9 cellular contexts compared by ENCODE assay signal in the genomic region with DNA sequence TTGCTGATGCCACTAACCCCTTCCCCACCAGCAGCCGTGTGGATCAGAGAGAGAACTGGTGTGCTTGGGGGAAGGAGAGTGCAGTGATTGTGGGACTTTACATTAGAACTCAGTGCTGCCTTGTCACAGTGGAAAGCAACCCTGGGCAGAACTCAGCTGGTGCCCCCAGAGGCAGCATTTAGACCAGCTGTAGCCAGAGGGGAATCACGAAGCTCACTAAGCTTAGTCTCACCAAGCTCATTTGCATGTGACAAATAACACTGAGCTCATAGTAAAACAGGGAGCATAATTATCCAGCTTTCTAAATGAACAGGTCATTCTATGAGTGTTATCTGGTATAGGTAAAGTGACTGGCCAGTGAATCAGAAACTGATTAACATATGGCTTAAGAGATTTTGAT. TPM values are rescaled to one million over a fixed set of nuclear protein-coding genes. Genes with fewer than 3 reads are reported as not detected.
DNase-seq lines count a peak whose midpoint lies in the region; ATAC-seq and TF ChIP-seq lines count a peak whose summit lies in the region.
"Had no signal": no experiment of that assay in that cellular context is flagged by ENCODE, and none has a peak within 500 bp of the region (broad histone marks: within the 10 kb centered on the region; RNA-seq: fewer than 3 reads in every experiment).

No MANE protein-coding gene starts in this region.

- peak; percentile 32 for TF ChIP-seq CTCF in activated CD8-positive, alpha-beta T cell treated with anti-CD3 and anti-CD28 coated beads for 36 hours (IDR thresholded peaks at IDR 0.05)
- no peak for TF ChIP-seq CTCF in HEK293 (tag by site-specific recombination; IDR thresholded peaks at IDR 0.05)

- POLR2A ChIA-PET in activated CD8-positive, alpha-beta T cell treated with anti-CD3 and anti-CD28 coated beads for 36 hours (lab: Charles Lee): interaction anchor here (2.2 to 2.3 kb wide), 2 partner anchors 10 to 22 kb away, joined by 6 to 10 read pairs; a partner anchor contains a TSS
- POLR2A ChIA-PET in activated CD8-positive, alpha-beta T cell treated with anti-CD3 and anti-CD28 coated beads, Interleukin-2, amount 10 ng/mL, durations not matched to agents 7 days and 5 days (lab: Charles Lee): interaction anchor here (1.1 to 2.0 kb wide), 3 partner anchors 10 to 298 kb away, joined by 5 to 9 read pairs (median 6); a partner anchor contains a TSS
- POLR2A ChIA-PET in HEK293 (lab: Yijun Ruan, JAX): interaction anchor here (0.6 to 1.2 kb wide), 2 partner anchors 10 to 120 kb away, joined by 4 to 5 read pairs; a partner anchor contains a TSS

- CTCF ChIA-PET in activated CD8-positive, alpha-beta T cell treated with anti-CD3 and anti-CD28 coated beads for 36 hours (lab: Charles Lee): interaction anchor here (0.8 to 2.6 kb wide), 9 partner anchors 9 to 211 kb away, joined by 3 to 26 read pairs (median 6); a partner anchor contains a TSS
- CTCF ChIA-PET in activated CD8-positive, alpha-beta T cell treated with anti-CD3 and anti-CD28 coated beads, Interleukin-2, amount 10 ng/mL, durations not matched to agents 7 days and 5 days (lab: Charles Lee): interaction anchor here (0.9 to 3.3 kb wide), 11 partner anchors 8 to 220 kb away, joined by 3 to 26 read pairs (median 8); a partner anchor contains a TSS
- CTCF ChIA-PET in HEK293 (lab: Yijun Ruan, JAX): interaction anchor here (0.7 to 1.4 kb wide), 5 partner anchors 25 to 1233 kb away, joined by 3 to 7 read pairs (median 4); no protein-coding TSS in a partner anchor

- H3K4me1 Mint-ChIP-seq in activated CD8-positive, alpha-beta T cell treated with anti-CD3 and anti-CD28 coated beads for 36 hours (ENCODE audit: low read depth): peaks cover 13% of the 10 kb centered on the region
- H3K4me1 Mint-ChIP-seq in activated CD8-positive, alpha-beta T cell treated with anti-CD3 and anti-CD28 coated beads, Interleukin-2, amount 10 ng/mL, durations not matched to agents 7 days and 5 days (ENCODE audit: low read depth): peaks cover 5% of the 10 kb centered on the region
- H3K4me1 Mint-ChIP-seq in stimulated activated effector memory CD8-positive, alpha-beta T cell treated with anti-CD3 and anti-CD28 coated beads, Interleukin-12 subunit alpha, Interleukin-12 subunit beta, amount 100 ng/mL, for 72 hours: peaks cover 11% of the 10 kb centered on the region

- no peak overlapping the region for H3K4me3 Mint-ChIP-seq in activated CD8-positive, alpha-beta T cell treated with anti-CD3 and anti-CD28 coated beads for 36 hours
- H3K4me3 Mint-ChIP-seq in activated CD8-positive, alpha-beta T cell treated with anti-CD3 and anti-CD28 coated beads, Interleukin-2, amount 10 ng/mL, durations not matched to agents 7 days and 5 days: no peak overlapping the region
- no peak overlapping the region for H3K4me3 Mint-ChIP-seq in stimulated activated effector memory CD8-positive, alpha-beta T cell treated with anti-CD3 and anti-CD28 coated beads, Interleukin-12 subunit alpha, Interleukin-12 subunit beta, amount 100 ng/mL, for 72 hours

- intact Hi-C loops in activated CD8-positive, alpha-beta T cell treated with anti-CD3 and anti-CD28 coated beads for 36 hours (cut with micrococcal nuclease): no loop called here

- H3K36me3 ChIP-seq in HEK293 (ENCODE audit: control insufficient read depth in 2 of 2, insufficient read depth in 1 of 2, low read length in 2 of 2): no peaks in the 10 kb centered on the region

- no peaks in the 10 kb centered on the region for H3K9me3 ChIP-seq in HEK293 (ENCODE audit: control insufficient read depth, insufficient read depth, low read depth, low read length)

- no peaks in the 10 kb centered on the region for H3K27me3 Mint-ChIP-seq in activated CD8-positive, alpha-beta T cell treated with anti-CD3 and anti-CD28 coated beads for 36 hours
- H3K27me3 Mint-ChIP-seq in activated CD8-positive, alpha-beta T cell treated with anti-CD3 and anti-CD28 coated beads, Interleukin-2, amount 10 ng/mL, durations not matched to agents 7 days and 5 days (ENCODE audit: low read depth): no peaks in the 10 kb centered on the region

- peak; percentile 68 for DNase-seq in activated CD8-positive, alpha-beta T cell treated with anti-CD3 and anti-CD28 coated beads for 36 hours
- DNase-seq in activated CD8-positive, alpha-beta T cell treated with anti-CD3 and anti-CD28 coated beads, Interleukin-2, amount 10 ng/mL, durations not matched to agents 7 days and 5 days: no peak
- DNase-seq in NCI-H1048 (lab: John Stamatoyannopoulos, UW): peak; percentile 29
- peak in 1 of 2 donors; percentile 71 for DNase-seq in stimulated activated effector memory CD8-positive, alpha-beta T cell treated with anti-CD3 and anti-CD28 coated beads, Interleukin-12 subunit alpha, Interleukin-12 subunit beta, amount 100 ng/mL, for 72 hours (ENCODE audit: low spot score in 2 of 2)
- no peak for DNase-seq in NCI-H2081 (lab: John Stamatoyannopoulos, UW)
- DNase-seq in cerebellar nuclear complex (lab: John Stamatoyannopoulos, UW): no peak
- no peak for DNase-seq in NCI-H748 (lab: John Stamatoyannopoulos, UW; ENCODE audit: unreplicated experiment)
- DNase-seq: amygdala had no signal

- no peak overlapping the region for H3K27ac ChIP-seq in HEK293 (ENCODE audit: extremely low read depth, low read depth, low read length)

- no peak overlapping the region for H3K27ac Mint-ChIP-seq in activated CD8-positive, alpha-beta T cell treated with anti-CD3 and anti-CD28 coated beads for 36 hours
- no peak overlapping the region for H3K27ac Mint-ChIP-seq in activated CD8-positive, alpha-beta T cell treated with anti-CD3 and anti-CD28 coated beads, Interleukin-2, amount 10 ng/mL, durations not matched to agents 7 days and 5 days
- peak overlapping the region; percentile 29 for H3K27ac Mint-ChIP-seq in stimulated activated effector memory CD8-positive, alpha-beta T cell treated with anti-CD3 and anti-CD28 coated beads, Interleukin-12 subunit alpha, Interleukin-12 subunit beta, amount 100 ng/mL, for 72 hours

- ATAC-seq in activated CD8-positive, alpha-beta T cell treated with anti-CD3 and anti-CD28 coated beads for 36 hours: peak; percentile 99
- ATAC-seq in activated CD8-positive, alpha-beta T cell treated with anti-CD3 and anti-CD28 coated beads, Interleukin-2, amount 10 ng/mL, durations not matched to agents 7 days and 5 days: no peak
- ATAC-seq in stimulated activated effector memory CD8-positive, alpha-beta T cell treated with anti-CD3 and anti-CD28 coated beads, Interleukin-12 subunit alpha, Interleukin-12 subunit beta, amount 100 ng/mL, for 72 hours: peak; percentile 100

- no peaks in the 10 kb centered on the region for H3K9me3 Mint-ChIP-seq in activated CD8-positive, alpha-beta T cell treated with anti-CD3 and anti-CD28 coated beads for 36 hours
- peaks cover 4% of the 10 kb centered on the region for H3K9me3 Mint-ChIP-seq in activated CD8-positive, alpha-beta T cell treated with anti-CD3 and anti-CD28 coated beads, Interleukin-2, amount 10 ng/mL, durations not matched to agents 7 days and 5 days (ENCODE audit: insufficient read depth)
- peaks cover 5% of the 10 kb centered on the region for H3K9me3 Mint-ChIP-seq in stimulated activated effector memory CD8-positive, alpha-beta T cell treated with anti-CD3 and anti-CD28 coated beads, Interleukin-12 subunit alpha, Interleukin-12 subunit beta, amount 100 ng/mL, for 72 hours

- H3K36me3 Mint-ChIP-seq in activated CD8-positive, alpha-beta T cell treated with anti-CD3 and anti-CD28 coated beads for 36 hours (ENCODE audit: low read depth): no peaks in the 10 kb centered on the region
- peaks cover 5% of the 10 kb centered on the region for H3K36me3 Mint-ChIP-seq in activated CD8-positive, alpha-beta T cell treated with anti-CD3 and anti-CD28 coated beads, Interleukin-2, amount 10 ng/mL, durations not matched to agents 7 days and 5 days (ENCODE audit: low read depth)
- peaks cover 6% of the 10 kb centered on the region for H3K36me3 Mint-ChIP-seq in stimulated activated effector memory CD8-positive, alpha-beta T cell treated with anti-CD3 and anti-CD28 coated beads, Interleukin-12 subunit alpha, Interleukin-12 subunit beta, amount 100 ng/mL, for 72 hours

- no peaks in the 10 kb centered on the region for H3K4me1 ChIP-seq in HEK293 (ENCODE audit: control insufficient read depth, insufficient read depth, low read length)

- no peak overlapping the region for H3K4me3 ChIP-seq in HEK293 (ENCODE audit: low read depth, low read length)

TF ChIP-seq in HEK293, 187 proteins besides CTCF, POLR2A, EP300 and RAD21:
- TF ChIP-seq YY2 (tag by site-specific recombination; IDR thresholded peaks at IDR 0.05) (no peak), ZIC2 (tag by site-specific recombination; IDR thresholded peaks at IDR 0.05) (peak; percentile 35; the same call in 1 of the 2 replicates), ZNF10 (tag by site-specific recombination; IDR thresholded peaks at IDR 0.05) (no peak), RBAK (tag by site-specific recombination; IDR thresholded peaks at IDR 0.05) (no peak)

RNA-seq across cellular contexts. Expression of a gene that starts 9.8 kb away (rescaled TPM):
- total RNA-seq in activated CD8-positive, alpha-beta T cell treated with anti-CD3 and anti-CD28 coated beads for 36 hours: 100 to 1,000 TPM; 204 to 209 TPM
- total RNA-seq in activated CD8-positive, alpha-beta T cell treated with anti-CD3 and anti-CD28 coated beads, Interleukin-2, amount 10 ng/mL, durations not matched to agents 7 days and 5 days: 100 to 1,000 TPM; 106 to 107 TPM

RNA-seq across cellular contexts. Expression of a gene that starts 46.6 kb away (rescaled TPM):
- total RNA-seq in activated CD8-positive, alpha-beta T cell treated with anti-CD3 and anti-CD28 coated beads for 36 hours: 1 to 10 TPM; 4.3 to 5.4 TPM
- 1 to 10 TPM; 2.4 to 2.5 TPM for total RNA-seq in activated CD8-positive, alpha-beta T cell treated with anti-CD3 and anti-CD28 coated beads, Interleukin-2, amount 10 ng/mL, durations not matched to agents 7 days and 5 days

Comparison
In these comparisons a context has a peak if more than half of its experiments do, and no peak if none do; other contexts are left out.
1. DNase-seq: peak in activated CD8-positive, alpha-beta T cell treated with anti-CD3 and anti-CD28 coated beads for 36 hours (single experiment) and NCI-H1048 (single experiment); none in activated CD8-positive, alpha-beta T cell treated with anti-CD3 and anti-CD28 coated beads, Interleukin-2, amount 10 ng/mL, durations not matched to agents 7 days and 5 days (single experiment), NCI-H2081 (0 of 2), cerebellar nuclear complex (0 of 2) and NCI-H748 (single experiment).